9 cellular contexts compared by ENCODE assay signal in genomic region chr1:200483491-200484143, GRCh38.
DNase-seq lines count a peak whose midpoint lies in the region; ATAC-seq and TF ChIP-seq lines count a peak whose summit lies in the region.
"Had no signal": no experiment of that assay in that cellular context is flagged by ENCODE, and none has a peak within 500 bp of the region (broad histone marks: within the 10 kb centered on the region; RNA-seq: fewer than 3 reads in every experiment).

No MANE protein-coding gene starts in this region.

- no peak overlapping the region; the same call in 1 of the 2 replicates for H3K27ac Mint-ChIP-seq in WTC11

- POLR2A ChIA-PET in WTC11 (lab: Charles Lee), result no interaction called here

- H3K36me3 Mint-ChIP-seq in WTC11, result peaks cover 7% of the 10 kb centered on the region; the same call in 1 of the 2 replicates

- intact Hi-C loops in left ventricle myocardium superior (cut with micrococcal nuclease), result no loop called here

- peaks cover 13% of the 10 kb centered on the region for H3K27me3 Mint-ChIP-seq in WTC11 (ENCODE audit: low read depth)

- no peak for TF ChIP-seq CTCF in WTC11 (IDR thresholded peaks at IDR 0.05)
- no peak for TF ChIP-seq CTCF in epithelial cell of esophagus (IDR thresholded peaks at IDR 0.05; ENCODE audit: insufficient read depth, low read depth, low read length, missing control alignments)

- CTCF ChIA-PET in WTC11 (lab: Charles Lee), result interaction anchor here (1.0 to 2.1 kb wide), 4 partner anchors 193 to 221 kb away, joined by 3 to 12 read pairs (median 4); no protein-coding TSS in a partner anchor

- H3K4me3 ChIP-seq in epithelial cell of esophagus (ENCODE audit: low read length), result no peak overlapping the region
- H3K4me3 ChIP-seq: Peyer's patch had no signal

- DNase-seq in ELR (ENCODE audit: low read depth) (peak; percentile 98), WTC11 (ENCODE audit: low spot score) (no peak), epithelial cell of esophagus (ENCODE audit: low read depth) (peak; percentile 99), left ventricle myocardium superior (no peak), DMS114 treated with DMSO at 0.1 percent for 48 hours (lab: John Stamatoyannopoulos, UW; ENCODE audit: unreplicated experiment) (no peak)
- DNase-seq in stimulated activated CD4-positive, alpha-beta T cell treated with anti-CD3 and anti-CD28 coated beads, Interleukin-2, amount 100 ng/mL, for 24 hours, result peak; percentile 62 to 67

- no peak overlapping the region for H3K4me3 Mint-ChIP-seq in WTC11

- no peaks in the 10 kb centered on the region for H3K9me3 Mint-ChIP-seq in WTC11

- ATAC-seq in GM21515 (IDR thresholded peaks at IDR 0.05; ENCODE audit: unreplicated experiment) (peak; percentile 96), HG03571 (IDR thresholded peaks at IDR 0.05; ENCODE audit: unreplicated experiment) (peak; percentile 99), WTC11 (peak; percentile 55), left ventricle myocardium superior (no peak)

- H3K4me1 Mint-ChIP-seq in WTC11, result peaks cover 15% of the 10 kb centered on the region

TF ChIP-seq in WTC11, 78 proteins besides CTCF, POLR2A, EP300 and RAD21 (continues in another document):
- TF ChIP-seq ELF4 (CRISPR knock-in tag; IDR thresholded peaks at IDR 0.05; ENCODE audit: low read depth) (no peak), E2F1 (CRISPR knock-in tag; IDR thresholded peaks at IDR 0.05) (no peak), AR (CRISPR knock-in tag; IDR thresholded peaks at IDR 0.05) (no peak), ATF2 (CRISPR knock-in tag; IDR thresholded peaks at IDR 0.05; ENCODE audit: borderline replicate concordance, low read depth) (no peak), SP1 (CRISPR knock-in tag; conservative IDR thresholded peaks at IDR 0.05) (no peak), ERG (CRISPR knock-in tag; IDR thresholded peaks at IDR 0.05) (no peak), HMGXB4 (CRISPR knock-in tag; IDR thresholded peaks at IDR 0.05) (no peak), ZNF121 (CRISPR knock-in tag; IDR thresholded peaks at IDR 0.05) (no peak), CBFB (CRISPR knock-in tag; IDR thresholded peaks at IDR 0.05; ENCODE audit: low read depth) (no peak), STAT6 (CRISPR knock-in tag; conservative IDR thresholded peaks at IDR 0.05; ENCODE audit: low read depth) (no peak), FOXP1 (CRISPR knock-in tag; IDR thresholded peaks at IDR 0.05; ENCODE audit: borderline replicate concordance) (no peak), ZNF263 (CRISPR knock-in tag; IDR thresholded peaks at IDR 0.05; ENCODE audit: low read depth) (no peak)

Comparison
In these comparisons a context has a peak if more than half of its experiments do, and no peak if none do; other contexts are left out.
1. DNase-seq: peak in ELR (single experiment), epithelial cell of esophagus (single experiment) and stimulated activated CD4-positive, alpha-beta T cell treated with anti-CD3 and anti-CD28 coated beads, Interleukin-2, amount 100 ng/mL, for 24 hours (2 of 2); none in WTC11 (single experiment), left ventricle myocardium superior (single experiment) and DMS114 treated with DMSO at 0.1 percent for 48 hours (single experiment).